14 cellular contexts compared by ENCODE assay signal in the genomic region with DNA sequence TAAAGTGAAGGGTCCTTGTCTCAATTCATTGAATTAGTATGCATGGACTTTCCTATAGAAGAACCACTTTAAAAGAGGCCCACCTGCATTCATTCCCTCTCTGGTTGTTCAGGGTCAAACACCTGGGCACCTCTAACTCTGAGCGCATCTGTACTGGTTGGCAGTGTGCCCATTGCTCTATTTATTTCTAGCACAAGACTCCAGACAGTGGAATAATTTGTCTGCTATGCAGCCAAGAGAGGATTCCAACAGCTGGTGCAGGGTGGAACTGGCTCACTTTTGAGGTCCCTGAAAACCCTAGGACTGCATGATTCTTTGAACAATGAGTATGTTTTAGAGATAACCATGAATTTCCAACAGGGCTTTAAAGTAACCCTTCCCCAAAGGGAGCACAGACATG.
DNase-seq lines count a peak whose midpoint lies in the region; ATAC-seq lines count a peak whose summit lies in the region.
"Had no signal": no experiment of that assay in that cellular context is flagged by ENCODE, and none has a peak within 500 bp of the region (broad histone marks: within the 10 kb centered on the region; RNA-seq: fewer than 3 reads in every experiment).

No MANE protein-coding gene starts in this region.

- ATAC-seq in GM21576 (IDR thresholded peaks at IDR 0.05; ENCODE audit: unreplicated experiment) = no peak
- ATAC-seq: Right ventricle myocardium inferior, T-helper 17 cell had no signal

- no peak overlapping the region for H3K27ac ChIP-seq in caudate nucleus (ENCODE audit: low read depth, low read length)

- DNase-seq in NCI-H345 (lab: John Stamatoyannopoulos, UW) (peak; percentile 23), NCI-H345 treated with DMSO at 0.1 percent for 48 hours (lab: John Stamatoyannopoulos, UW; ENCODE audit: unreplicated experiment) (no peak), DMS 273 (lab: John Stamatoyannopoulos, UW; ENCODE audit: unreplicated experiment) (peak; percentile 76), NCI-H1694 treated with DMSO at 0.1 percent for 48 hours (lab: John Stamatoyannopoulos, UW) (peak; percentile 78), NCI-H69 (lab: John Stamatoyannopoulos, UW) (peak; percentile 85), GF-D8 (lab: John Stamatoyannopoulos, UW) (no peak), caudate nucleus (lab: John Stamatoyannopoulos, UW) (no peak)
- DNase-seq: AML-193; CD4-positive, CD25-positive, alpha-beta regulatory T cell; EL; KBM-7; T-helper 17 cell had no signal

Comparison
In these comparisons a context has a peak if more than half of its experiments do, and no peak if none do; other contexts are left out.
1. DNase-seq: peak in NCI-H345 (single experiment), DMS 273 (single experiment), NCI-H1694 treated with DMSO at 0.1 percent for 48 hours (single experiment) and NCI-H69 (single experiment); none in NCI-H345 treated with DMSO at 0.1 percent for 48 hours (single experiment), GF-D8 (single experiment) and caudate nucleus (0 of 61).